ENCODE assay signal across 1 cellular context in genomic region chr5:124570285-124571035, GRCh38.
TF ChIP-seq lines count a peak whose summit lies in the region.

No MANE protein-coding gene starts in this region.

TF ChIP-seq in IMR-90, 13 proteins besides CTCF, POLR2A, EP300 and RAD21 (continued from another document):
- TF ChIP-seq FOS (IDR thresholded peaks at IDR 0.05; ENCODE audit: low read depth, low read length) (no peak), MAZ (IDR thresholded peaks at IDR 0.05; ENCODE audit: borderline replicate concordance, low read depth, low read length) (no peak)
